Comparison of ENCODE assay signal across 25 cellular contexts in genomic region chr1:166470465-166470864, GRCh38.
"Had no signal": no experiment of that assay in that cellular context is flagged by ENCODE, and none has a peak within 500 bp of the region (broad histone marks: within the 10 kb centered on the region; RNA-seq: fewer than 3 reads in every experiment).

No MANE protein-coding gene starts in this region.

- H3K4me1 ChIP-seq: heart right ventricle, lower lobe of right lung, prostate gland, stomach, uterus had no signal

- H3K4me1 Mint-ChIP-seq: natural killer cell had no signal

- H2AFZ ChIP-seq: hepatocyte, neural progenitor cell had no signal

- DNase-seq: heart right ventricle; islet precursor cell; left ventricle myocardium superior; lower lobe of right lung; mammary epithelial cell; mesenchymal stem cell; natural killer cell; nephron progenitor cell; occipital lobe; ovary; right cardiac atrium; stimulated activated CD4-positive, alpha-beta T cell treated with anti-CD3 and anti-CD28 coated beads, Interleukin-2, amount 100 ng/mL, for 24 hours; stimulated activated CD4-positive, alpha-beta T cell treated with anti-CD3 and anti-CD28 coated beads, Interleukin-4, amount 100 ng/mL, for 1 hour; stimulated activated naive B cell treated with anti-CD40 and anti-IgM and Interleukin-4, amounts not matched to agents 10 μg/mL and 1 μg/mL and 100 μg/mL, for 72 hours; stimulated activated naive CD8-positive, alpha-beta T cell treated with anti-CD3 and anti-CD28 coated beads, Interleukin-15, Interleukin-2, amounts not matched to agents 100 U/mL and 50 U/mL, for 24 hours; stomach; substantia nigra; uterus had no signal

- H3K36me3 Mint-ChIP-seq: neural progenitor cell, type B pancreatic cell had no signal

- H3K4me2 ChIP-seq: hepatocyte, smooth muscle cell had no signal

- H3K4me3 ChIP-seq: heart right ventricle, hepatocyte, lower lobe of right lung, neural progenitor cell, ovary, prostate gland, smooth muscle cell, stomach, tibial nerve, uterus had no signal

- H3K9ac ChIP-seq: neural progenitor cell had no signal

- H3K9me3 ChIP-seq: lower lobe of right lung, neutrophil, ovary, prostate gland, uterus had no signal

- ATAC-seq: heart right ventricle; left ventricle myocardium superior; lower lobe of right lung; natural killer cell; right cardiac atrium; stimulated activated naive B cell treated with anti-CD40 and anti-IgM and Interleukin-4, amounts not matched to agents 10 μg/mL and 1 μg/mL and 100 μg/mL, for 72 hours; stimulated activated naive CD8-positive, alpha-beta T cell treated with anti-CD3 and anti-CD28 coated beads, Interleukin-15, Interleukin-2, amounts not matched to agents 100 U/mL and 50 U/mL, for 24 hours had no signal

- H3K27me3 ChIP-seq: hepatocyte, neural progenitor cell, neutrophil, ovary, tibial nerve, uterus had no signal

- H3K36me3 ChIP-seq: heart right ventricle, lower lobe of right lung, neural progenitor cell, neutrophil, ovary, prostate gland, stomach, tibial nerve, uterus had no signal

- H3K27ac Mint-ChIP-seq: natural killer cell; neural progenitor cell; stimulated activated naive B cell treated with anti-CD40 and anti-IgM and Interleukin-4, amounts not matched to agents 10 μg/mL and 1 μg/mL and 100 μg/mL, for 72 hours had no signal

- H3K79me2 ChIP-seq: hepatocyte had no signal

- H3K27ac ChIP-seq: heart right ventricle, hepatocyte, lower lobe of right lung, neural progenitor cell, neutrophil, ovary, prostate gland, stomach, tibial nerve, uterus had no signal

- H3K4me3 Mint-ChIP-seq: natural killer cell; neural progenitor cell; stimulated activated naive B cell treated with anti-CD40 and anti-IgM and Interleukin-4, amounts not matched to agents 10 μg/mL and 1 μg/mL and 100 μg/mL, for 72 hours; type B pancreatic cell had no signal

- H3K9me3 Mint-ChIP-seq: natural killer cell had no signal

- H3K27me3 Mint-ChIP-seq: type B pancreatic cell had no signal
